In the genomic region with DNA sequence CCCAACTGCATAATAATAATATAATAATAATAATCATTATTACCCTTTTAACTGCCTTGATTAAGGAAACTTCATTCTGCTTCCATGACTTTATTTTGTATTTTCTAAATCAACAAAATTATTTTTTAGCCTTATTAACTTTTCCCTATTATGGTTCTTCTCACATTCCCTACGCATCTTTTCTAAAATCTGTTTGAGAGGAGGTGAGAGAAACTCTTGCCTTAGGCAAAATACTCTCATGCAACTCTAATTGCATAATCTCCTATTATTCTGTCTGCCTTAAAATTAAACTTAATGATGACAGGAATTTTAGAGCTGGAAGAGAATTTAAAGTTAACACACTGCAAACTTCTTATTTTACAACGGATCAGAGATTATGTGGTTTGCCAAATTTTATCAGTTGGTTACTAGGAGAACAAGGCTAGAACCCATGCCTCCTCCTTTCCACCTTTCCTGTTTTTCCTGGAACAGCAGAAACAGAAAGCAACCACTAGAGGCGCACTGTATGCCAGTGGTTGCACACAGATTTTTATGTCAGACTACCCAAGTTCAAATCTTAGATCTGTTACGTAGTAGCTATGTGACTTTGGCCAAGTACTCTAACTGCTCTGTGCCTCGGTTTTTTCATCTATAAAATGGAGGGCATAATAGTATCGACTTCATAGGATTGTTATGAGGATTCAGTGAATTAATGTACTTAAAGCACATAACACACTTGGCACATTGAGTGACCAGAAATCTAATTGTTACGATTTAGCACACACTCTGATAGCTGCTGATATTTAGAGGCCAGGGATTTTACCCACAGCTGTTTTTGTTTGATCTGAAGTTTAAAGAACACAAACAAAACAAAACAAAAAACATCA, we compare ENCODE assay signal across 8 cellular contexts. TPM values are rescaled to one million over a fixed set of nuclear protein-coding genes. Genes with fewer than 3 reads are reported as not detected.
DNase-seq lines count a peak whose midpoint lies in the region; ATAC-seq and TF ChIP-seq lines count a peak whose summit lies in the region.

No MANE protein-coding gene starts in this region.

- no peak overlapping the region for H3K4me2 ChIP-seq in neural cell (ENCODE audit: low read length)

- no peak overlapping the region for H3K4me3 Mint-ChIP-seq in nephron progenitor cell

- H3K36me3 ChIP-seq in breast epithelium (no peaks in the 10 kb centered on the region), neural cell (ENCODE audit: insufficient read depth, low read length) (no peaks in the 10 kb centered on the region)

- no peaks in the 10 kb centered on the region for H3K9me2 ChIP-seq in neural cell (ENCODE audit: insufficient read depth, low read length)

- DNase-seq in Daoy (ENCODE audit: low read depth) (peak; percentile 46), NCI-H2029 (lab: John Stamatoyannopoulos, UW) (peak; percentile 81), breast epithelium (ENCODE audit: low spot score in 2 of 2) (no peak), activated gamma-delta T cell (lab: John Stamatoyannopoulos, UW) (no peak), nephron progenitor cell (no peak)

- no peaks in the 10 kb centered on the region for H3K79me2 ChIP-seq in neural cell (replicated peaks; ENCODE audit: insufficient read depth, low read length)

- H3K27ac Mint-ChIP-seq in nephron progenitor cell, result no peak overlapping the region

- H3K9me3 ChIP-seq in breast epithelium, result no peaks in the 10 kb centered on the region
- no peaks in the 10 kb centered on the region for H3K9me3 ChIP-seq in neural cell (ENCODE audit: low read length)

- H3K27me3 Mint-ChIP-seq in nephron progenitor cell (ENCODE audit: low read depth, poor library complexity), result peaks cover 27% of the 10 kb centered on the region

- H3K4me1 ChIP-seq in breast epithelium, result no peaks in the 10 kb centered on the region

- H3F3A ChIP-seq in neural cell (ENCODE audit: insufficient read depth, low read length, poor library complexity, severe bottlenecking), result no peaks in the 10 kb centered on the region

- H3K27ac ChIP-seq in 22Rv1, result no peak overlapping the region
- no peak overlapping the region for H3K27ac ChIP-seq in breast epithelium
- no peak overlapping the region for H3K27ac ChIP-seq in neural cell (ENCODE audit: low read length)

- TF ChIP-seq CTCF in 22Rv1 (IDR thresholded peaks at IDR 0.05) (peak; percentile 96), breast epithelium (IDR thresholded peaks at IDR 0.05) (peak in 2 of 3 donors; percentile 47 to 51), neural cell (IDR thresholded peaks at IDR 0.05; ENCODE audit: poor library complexity, severe bottlenecking) (peak; percentile 53), nephron progenitor cell (IDR thresholded peaks at IDR 0.05) (no peak)

- no peak for TF ChIP-seq EP300 in neural cell (conservative IDR thresholded peaks at IDR 0.05; ENCODE audit: poor library complexity, severe bottlenecking)

- H3K9ac ChIP-seq in neural cell (ENCODE audit: low read length), result no peak overlapping the region

- ATAC-seq in GM19395 (IDR thresholded peaks at IDR 0.05; ENCODE audit: unreplicated experiment), result no peak

- no peaks in the 10 kb centered on the region for H3K36me3 Mint-ChIP-seq in nephron progenitor cell (ENCODE audit: low read depth)

- no peaks in the 10 kb centered on the region for H4K20me1 ChIP-seq in neural cell (ENCODE audit: insufficient read depth)

- TF ChIP-seq POLR2A in breast epithelium (IDR thresholded peaks at IDR 0.05), result no peak

- intact Hi-C loops in breast epithelium (cut with DNase I; ENCODE audit: low total_unique reads), result no loop called here

- H3K4me3 ChIP-seq in breast epithelium, result no peak overlapping the region
- no peak overlapping the region for H3K4me3 ChIP-seq in neural cell (ENCODE audit: low read length)

- peaks cover 3% of the 10 kb centered on the region for H3K9me3 Mint-ChIP-seq in nephron progenitor cell

- H2AFZ ChIP-seq in neural cell (ENCODE audit: low read depth, low read length), result no peak overlapping the region

- H3K27me3 ChIP-seq in breast epithelium (no peaks in the 10 kb centered on the region), neural cell (ENCODE audit: insufficient read depth, low read depth, low read length) (no peaks in the 10 kb centered on the region)

- TF ChIP-seq RAD21 in neural cell (conservative IDR thresholded peaks at IDR 0.05), result no peak

- H3K4me1 Mint-ChIP-seq in nephron progenitor cell, result peaks cover 4% of the 10 kb centered on the region

TF ChIP-seq in neural cell, 6 proteins besides CTCF, POLR2A, EP300 and RAD21:
- TF ChIP-seq MXI1 (conservative IDR thresholded peaks at IDR 0.05; ENCODE audit: poor library complexity, severe bottlenecking), result no peak
- TF ChIP-seq, protein P1, sequence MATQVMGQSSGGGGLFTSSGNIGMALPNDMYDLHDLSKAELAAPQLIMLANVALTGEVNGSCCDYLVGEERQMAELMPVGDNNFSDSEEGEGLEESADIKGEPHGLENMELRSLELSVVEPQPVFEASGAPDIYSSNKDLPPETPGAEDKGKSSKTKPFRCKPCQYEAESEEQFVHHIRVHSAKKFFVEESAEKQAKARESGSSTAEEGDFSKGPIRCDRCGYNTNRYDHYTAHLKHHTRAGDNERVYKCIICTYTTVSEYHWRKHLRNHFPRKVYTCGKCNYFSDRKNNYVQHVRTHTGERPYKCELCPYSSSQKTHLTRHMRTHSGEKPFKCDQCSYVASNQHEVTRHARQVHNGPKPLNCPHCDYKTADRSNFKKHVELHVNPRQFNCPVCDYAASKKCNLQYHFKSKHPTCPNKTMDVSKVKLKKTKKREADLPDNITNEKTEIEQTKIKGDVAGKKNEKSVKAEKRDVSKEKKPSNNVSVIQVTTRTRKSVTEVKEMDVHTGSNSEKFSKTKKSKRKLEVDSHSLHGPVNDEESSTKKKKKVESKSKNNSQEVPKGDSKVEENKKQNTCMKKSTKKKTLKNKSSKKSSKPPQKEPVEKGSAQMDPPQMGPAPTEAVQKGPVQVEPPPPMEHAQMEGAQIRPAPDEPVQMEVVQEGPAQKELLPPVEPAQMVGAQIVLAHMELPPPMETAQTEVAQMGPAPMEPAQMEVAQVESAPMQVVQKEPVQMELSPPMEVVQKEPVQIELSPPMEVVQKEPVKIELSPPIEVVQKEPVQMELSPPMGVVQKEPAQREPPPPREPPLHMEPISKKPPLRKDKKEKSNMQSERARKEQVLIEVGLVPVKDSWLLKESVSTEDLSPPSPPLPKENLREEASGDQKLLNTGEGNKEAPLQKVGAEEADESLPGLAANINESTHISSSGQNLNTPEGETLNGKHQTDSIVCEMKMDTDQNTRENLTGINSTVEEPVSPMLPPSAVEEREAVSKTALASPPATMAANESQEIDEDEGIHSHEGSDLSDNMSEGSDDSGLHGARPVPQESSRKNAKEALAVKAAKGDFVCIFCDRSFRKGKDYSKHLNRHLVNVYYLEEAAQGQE (IDR thresholded peaks at IDR 0.05; ENCODE audit: borderline replicate concordance), result no peak
- no peak for TF ChIP-seq SMC3 (conservative IDR thresholded peaks at IDR 0.05; ENCODE audit: poor library complexity)
- no peak for TF ChIP-seq POLR2AphosphoS5 (IDR thresholded peaks at IDR 0.05)
- TF ChIP-seq EZH2 (IDR thresholded peaks at IDR 0.05; ENCODE audit: borderline replicate concordance, insufficient read depth, low read length, poor library complexity, severe bottlenecking), result no peak
- no peak for TF ChIP-seq TAF1 (IDR thresholded peaks at IDR 0.05; ENCODE audit: low read depth)

RNA-seq across cellular contexts. Expression of a gene that starts 4.4 kb away (rescaled TPM):
- total RNA-seq in Daoy (2014; rRNA removed; shearing (Covaris generic)), result 9.9 and 12.7 TPM in 2 replicates
- total RNA-seq in breast epithelium, result 1 to 10 TPM; 5.9 to 9.1 (median 7.5) TPM
- polyA plus RNA-seq in neural cell, result 29.7 and 30.8 TPM in 2 replicates
- 24.8 and 28.7 TPM in 2 replicates for polyA minus RNA-seq in neural cell

RNA-seq across cellular contexts. Expression of a gene that starts 12.7 kb away (rescaled TPM):
- total RNA-seq in Daoy (2014; rRNA removed; shearing (Covaris generic)), result 12.9 and 13.9 TPM in 2 replicates
- 100 to 1,000 TPM in 2 of 3 donors, 10 to 100 TPM in 1; 52.2 to 136 (median 103) TPM for total RNA-seq in breast epithelium
- polyA plus RNA-seq in neural cell, result 65.0 and 73.3 TPM in 2 replicates
- 223 and 229 TPM in 2 replicates for polyA minus RNA-seq in neural cell

Comparison
In these comparisons a context has a peak if more than half of its experiments do, and no peak if none do; other contexts are left out.
1. DNase-seq: peak in Daoy (single experiment) and NCI-H2029 (single experiment); none in breast epithelium (0 of 2), activated gamma-delta T cell (single experiment) and nephron progenitor cell (single experiment).